ENCODE assay signal across 17 cellular contexts in genomic region chr12:10016881-10017280, GRCh38. TPM values are rescaled to one million over a fixed set of nuclear protein-coding genes. Genes with fewer than 3 reads are reported as not detected.
A peak's percentile ranks its signal among the peaks of the same experiment; 100 is the strongest.
DNase-seq lines count a peak whose midpoint lies in the region; ATAC-seq, FAIRE-seq and TF ChIP-seq lines count a peak whose summit lies in the region.
"Had no signal": no experiment of that assay in that cellular context is flagged by ENCODE, and none has a peak within 500 bp of the region (broad histone marks: within the 10 kb centered on the region; RNA-seq: fewer than 3 reads in every experiment).

No MANE protein-coding gene starts in this region.

- no peak overlapping the region for H3K4me3 Mint-ChIP-seq in natural killer cell
- H3K4me3 Mint-ChIP-seq: activated CD4-positive, alpha-beta memory T cell treated with anti-CD3 and anti-CD28 coated beads, Interleukin-2, amount 10 ng/mL, durations not matched to agents 7 days and 5 days had no signal

- H3K9ac ChIP-seq in HUES64 (ENCODE audit: low read depth, low read length) (no peak overlapping the region), keratinocyte (ENCODE audit: control insufficient read depth, extremely low read depth, insufficient read depth, low read length) (no peak overlapping the region)

- intact Hi-C loops in natural killer cell (cut with micrococcal nuclease), result no loop called here
- intact Hi-C loops in tibial artery (cut with DNase I; ENCODE audit: low total_unique reads), result no loop called here

- H3K27ac ChIP-seq in HUES64 (ENCODE audit: low read depth, low read length), result peak overlapping the region; percentile 19; the same call in 1 of the 2 replicates
- H3K27ac ChIP-seq in keratinocyte (ENCODE audit: control insufficient read depth, insufficient read depth, low read length), result peak overlapping the region; percentile 9
- H3K27ac ChIP-seq in tibial artery, result no peak overlapping the region
- no peak overlapping the region for H3K27ac ChIP-seq in hepatocyte
- H3K27ac ChIP-seq: suprapubic skin had no signal

- H2AFZ ChIP-seq in keratinocyte (ENCODE audit: control insufficient read depth, low read length) (no peak overlapping the region), hepatocyte (no peak overlapping the region)

- no peaks in the 10 kb centered on the region for H3K9me3 Mint-ChIP-seq in natural killer cell
- H3K9me3 Mint-ChIP-seq: activated CD4-positive, alpha-beta memory T cell treated with anti-CD3 and anti-CD28 coated beads, Interleukin-2, amount 10 ng/mL, durations not matched to agents 7 days and 5 days had no signal

- H3K79me2 ChIP-seq in keratinocyte (ENCODE audit: control insufficient read depth, insufficient read depth, low read length) (no peaks in the 10 kb centered on the region), hepatocyte (no peaks in the 10 kb centered on the region)

- H3K27ac Mint-ChIP-seq in natural killer cell, result no peak overlapping the region
- H3K27ac Mint-ChIP-seq: activated CD4-positive, alpha-beta memory T cell treated with anti-CD3 and anti-CD28 coated beads, Interleukin-2, amount 10 ng/mL, durations not matched to agents 7 days and 5 days had no signal

- H3K9me3 ChIP-seq in HUES64 (ENCODE audit: insufficient read depth, low read depth, low read length), result no peaks in the 10 kb centered on the region
- H3K9me3 ChIP-seq in keratinocyte (ENCODE audit: control insufficient read depth, low read depth, low read length), result no peaks in the 10 kb centered on the region
- H3K9me3 ChIP-seq in tibial artery, result no peaks in the 10 kb centered on the region
- H3K9me3 ChIP-seq in hepatocyte (ENCODE audit: low read depth), result no peaks in the 10 kb centered on the region
- H3K9me3 ChIP-seq: suprapubic skin had no signal

- WGBS in HUES64, result 21% methylated on average over 1 of the region's 1 CpG
- 32% methylated on average over 1 of the region's 1 CpG for WGBS in hepatocyte (ENCODE audit: low lambda C conversion rate, missing lambda C conversion rate)

- H3K9me2 ChIP-seq in hepatocyte (replicated peaks; ENCODE audit: insufficient read depth), result no peaks in the 10 kb centered on the region

- H3K36me3 Mint-ChIP-seq in natural killer cell, result no peaks in the 10 kb centered on the region

- H3K4me1 ChIP-seq in HUES64 (ENCODE audit: insufficient read depth, low read length), result peaks cover 14% of the 10 kb centered on the region
- H3K4me1 ChIP-seq in keratinocyte (ENCODE audit: control insufficient read depth, extremely low read depth, insufficient read depth, low read length), result no peaks in the 10 kb centered on the region
- H3K4me1 ChIP-seq in tibial artery, result no peaks in the 10 kb centered on the region
- no peaks in the 10 kb centered on the region for H3K4me1 ChIP-seq in hepatocyte (ENCODE audit: insufficient read depth)
- H3K4me1 ChIP-seq: suprapubic skin had no signal

- H3K9me1 ChIP-seq in keratinocyte (ENCODE audit: control insufficient read depth, extremely low read depth, insufficient read depth, low read length), result no peaks in the 10 kb centered on the region

- no peak for FAIRE-seq in keratinocyte (lab: Jason Lieb, UNC)

- H3K4me1 Mint-ChIP-seq in natural killer cell, result no peaks in the 10 kb centered on the region
- H3K4me1 Mint-ChIP-seq: activated CD4-positive, alpha-beta memory T cell treated with anti-CD3 and anti-CD28 coated beads, Interleukin-2, amount 10 ng/mL, durations not matched to agents 7 days and 5 days had no signal

- H3K27me3 ChIP-seq in HUES64 (ENCODE audit: insufficient read depth, low read length), result no peaks in the 10 kb centered on the region
- no peaks in the 10 kb centered on the region for H3K27me3 ChIP-seq in keratinocyte (ENCODE audit: control insufficient read depth, extremely low read depth, insufficient read depth, low read length)
- H3K27me3 ChIP-seq in tibial artery, result no peaks in the 10 kb centered on the region
- H3K27me3 ChIP-seq in hepatocyte, result no peaks in the 10 kb centered on the region
- H3K27me3 ChIP-seq: suprapubic skin had no signal

- H3K36me3 ChIP-seq in HUES64 (ENCODE audit: insufficient read depth, low read length) (no peaks in the 10 kb centered on the region), keratinocyte (ENCODE audit: control insufficient read depth in 2 of 2, extremely low read depth in 1 of 2, insufficient read depth in 2 of 2, low read length in 2 of 2) (no peaks in the 10 kb centered on the region), tibial artery (no peaks in the 10 kb centered on the region), hepatocyte (replicated peaks; ENCODE audit: insufficient read depth, low read depth) (no peaks in the 10 kb centered on the region)
- H3K36me3 ChIP-seq: suprapubic skin had no signal

- peak; percentile 26 for DNase-seq in CD1c-positive myeloid dendritic cell (ENCODE audit: extremely low spot score)
- peak; percentile 34 for DNase-seq in amniotic epithelial cell (ENCODE audit: low read depth)
- DNase-seq in keratinocyte (ENCODE audit: low read depth, low spot score), result no peak
- no peak for DNase-seq in NCI-H1694 treated with DMSO at 0.1 percent for 48 hours (lab: John Stamatoyannopoulos, UW)
- no peak for DNase-seq in natural killer cell
- no peak for DNase-seq in tibial artery
- no peak for DNase-seq in hepatocyte (ENCODE audit: low spot score)
- DNase-seq: activated CD4-positive, alpha-beta memory T cell treated with anti-CD3 and anti-CD28 coated beads, Interleukin-2, amount 10 ng/mL, durations not matched to agents 7 days and 5 days; activated effector memory CD4-positive, alpha-beta T cell treated with Interleukin-2 at 50 U/mL for 16 hours; NCI-H1930; NCI-H69; nucleus accumbens; SHP77; stimulated activated CD4-positive, alpha-beta T cell treated with anti-CD3 and anti-CD28 coated beads, Interleukin-12 subunit alpha, Interleukin-12 subunit beta, amount 100 ng/mL, for 4 hours had no signal

- H3K27me3 Mint-ChIP-seq in natural killer cell (ENCODE audit: low read depth in 2 of 2), result no peaks in the 10 kb centered on the region

- no peaks in the 10 kb centered on the region for H4K20me1 ChIP-seq in keratinocyte (ENCODE audit: control insufficient read depth, extremely low read depth, insufficient read depth, low read length)
- H4K20me1 ChIP-seq in hepatocyte (ENCODE audit: insufficient read depth, poor library complexity, severe bottlenecking), result no peaks in the 10 kb centered on the region

- H3K4me2 ChIP-seq in keratinocyte (ENCODE audit: control insufficient read depth, extremely low read depth, insufficient read depth, low read depth, low read length) (no peak overlapping the region), hepatocyte (no peak overlapping the region)

- ATAC-seq in natural killer cell, result no peak

- H3K4me3 ChIP-seq in HUES64 (ENCODE audit: low read length) (no peak overlapping the region), keratinocyte (ENCODE audit: control insufficient read depth in 2 of 3, extremely low read depth in 1 of 3, insufficient read depth in 2 of 3, low read depth in 1 of 3, low read length in 3 of 3) (no peak overlapping the region), tibial artery (no peak overlapping the region), hepatocyte (no peak overlapping the region)
- H3K4me3 ChIP-seq: suprapubic skin had no signal

- dilution Hi-C loops in keratinocyte (cut with MboI; ENCODE audit: extremely low pct_ligation_motif_present, low sequenced_read_pairs), result no loop called here

- TF ChIP-seq CTCF in keratinocyte (optimal IDR thresholded peaks at IDR 0.05 in 1 of 3, IDR thresholded peaks at IDR 0.05 in 1 of 3, conservative IDR thresholded peaks at IDR 0.05 in 1 of 3; ENCODE audit: extremely low read depth in 1 of 3, insufficient read depth in 2 of 3, low read length in 3 of 3), result no peak
- no peak for TF ChIP-seq CTCF in natural killer cell (IDR thresholded peaks at IDR 0.05)
- TF ChIP-seq CTCF in tibial artery (IDR thresholded peaks at IDR 0.05), result no peak
- TF ChIP-seq CTCF in hepatocyte (IDR thresholded peaks at IDR 0.05; ENCODE audit: poor library complexity), result no peak

RNA-seq across cellular contexts. Expression of gene CLEC12B, which starts 6.5 kb away (rescaled TPM):
- polyA plus RNA-seq in HUES64 (2013, experiment 1 of 2), result not detected
- not detected for polyA plus RNA-seq in HUES64 (2013, experiment 2 of 2)
- polyA plus RNA-seq in keratinocyte (not detected in 3 replicates), hepatocyte (not detected in 2 replicates)
- not detected for polyA plus RNA-seq in keratinocyte (2011; ENCODE audit: low read depth)
- not detected in 2 replicates for polyA plus RNA-seq in keratinocyte (2011; cell fraction: cytosol; rRNA removed)
- polyA plus RNA-seq in keratinocyte (2011; cell fraction: nucleus; rRNA removed), result not detected in 2 replicates
- polyA plus RNA-seq in keratinocyte (2012; ENCODE audit: low replicate concordance), result not detected in 2 replicates
- not detected in 3 replicates for polyA minus RNA-seq in keratinocyte
- polyA minus RNA-seq in keratinocyte (2011; cell fraction: cytosol; rRNA and poly(A)+ RNA removed), result not detected
- polyA minus RNA-seq in keratinocyte (2011; cell fraction: nucleus; rRNA and poly(A)+ RNA removed), result not detected in 2 replicates
- total RNA-seq in natural killer cell (1 to 10 TPM; 3.9 to 5.8 (median 4.9) TPM), hepatocyte (not detected in 2 replicates)
- total RNA-seq: activated CD4-positive, alpha-beta memory T cell treated with anti-CD3 and anti-CD28 coated beads, Interleukin-2, amount 10 ng/mL, durations not matched to agents 7 days and 5 days had no signal

RNA-seq across cellular contexts. Expression of gene CLEC9A, which starts 13.6 kb away (rescaled TPM):
- polyA plus RNA-seq in HUES64 (2013, experiment 1 of 2), result not detected
- polyA plus RNA-seq in HUES64 (2013, experiment 2 of 2), result not detected
- polyA plus RNA-seq in keratinocyte (not detected in 3 replicates), hepatocyte (not detected in 2 replicates)
- polyA plus RNA-seq in keratinocyte (2011; ENCODE audit: low read depth), result not detected
- not detected in 2 replicates for polyA plus RNA-seq in keratinocyte (2011; cell fraction: cytosol; rRNA removed)
- not detected in 2 replicates for polyA plus RNA-seq in keratinocyte (2011; cell fraction: nucleus; rRNA removed)
- polyA plus RNA-seq in keratinocyte (2012; ENCODE audit: low replicate concordance), result not detected in 2 replicates
- not detected in 3 replicates for polyA minus RNA-seq in keratinocyte
- polyA minus RNA-seq in keratinocyte (2011; cell fraction: cytosol; rRNA and poly(A)+ RNA removed), result not detected
- polyA minus RNA-seq in keratinocyte (2011; cell fraction: nucleus; rRNA and poly(A)+ RNA removed), result not detected in 2 replicates
- total RNA-seq in natural killer cell (1 to 10 TPM in 1 of 3 donors, not detected in 2; 1.9 TPM), hepatocyte (not detected in 2 replicates)
- total RNA-seq: activated CD4-positive, alpha-beta memory T cell treated with anti-CD3 and anti-CD28 coated beads, Interleukin-2, amount 10 ng/mL, durations not matched to agents 7 days and 5 days; mesenteric fat pad; suprapubic skin had no signal

RNA-seq across cellular contexts. Expression of gene CLEC1B, which starts 18.0 kb away (rescaled TPM):
- polyA plus RNA-seq in HUES64 (2013, experiment 1 of 2), result not detected
- polyA plus RNA-seq in HUES64 (2013, experiment 2 of 2), result not detected
- polyA plus RNA-seq in keratinocyte (not detected in 3 replicates), hepatocyte (0.55 and 2.4 TPM in 2 replicates)
- polyA plus RNA-seq in keratinocyte (2011; ENCODE audit: low read depth), result not detected
- polyA plus RNA-seq in keratinocyte (2011; cell fraction: cytosol; rRNA removed), result not detected in 2 replicates
- polyA plus RNA-seq in keratinocyte (2011; cell fraction: nucleus; rRNA removed), result not detected in 2 replicates
- not detected in 2 replicates for polyA plus RNA-seq in keratinocyte (2012; ENCODE audit: low replicate concordance)
- polyA minus RNA-seq in keratinocyte, result not detected in 3 replicates
- polyA minus RNA-seq in keratinocyte (2011; cell fraction: cytosol; rRNA and poly(A)+ RNA removed), result not detected
- not detected in 2 replicates for polyA minus RNA-seq in keratinocyte (2011; cell fraction: nucleus; rRNA and poly(A)+ RNA removed)
- total RNA-seq in natural killer cell (1 to 10 TPM in 2 of 3 donors, under 1 TPM in 1; 0.50 to 2.3 (median 1.0) TPM), hepatocyte (0.20 and 0.36 TPM in 2 replicates)
- total RNA-seq: activated CD4-positive, alpha-beta memory T cell treated with anti-CD3 and anti-CD28 coated beads, Interleukin-2, amount 10 ng/mL, durations not matched to agents 7 days and 5 days; mesenteric fat pad; suprapubic skin had no signal

RNA-seq across cellular contexts. Expression of gene CLEC12A, which starts 45.7 kb away (rescaled TPM):
- polyA plus RNA-seq in HUES64 (2013, experiment 1 of 2), result not detected
- not detected for polyA plus RNA-seq in HUES64 (2013, experiment 2 of 2)
- polyA plus RNA-seq in keratinocyte (not detected in 3 replicates), hepatocyte (0.54 and 0.73 TPM in 2 replicates)
- polyA plus RNA-seq in keratinocyte (2011; ENCODE audit: low read depth), result not detected
- not detected in 2 replicates for polyA plus RNA-seq in keratinocyte (2011; cell fraction: cytosol; rRNA removed)
- polyA plus RNA-seq in keratinocyte (2011; cell fraction: nucleus; rRNA removed), result not detected in 2 replicates
- not detected in 2 replicates for polyA plus RNA-seq in keratinocyte (2012; ENCODE audit: low replicate concordance)
- polyA minus RNA-seq in keratinocyte, result not detected in 3 replicates
- polyA minus RNA-seq in keratinocyte (2011; cell fraction: cytosol; rRNA and poly(A)+ RNA removed), result not detected
- not detected in 2 replicates for polyA minus RNA-seq in keratinocyte (2011; cell fraction: nucleus; rRNA and poly(A)+ RNA removed)
- total RNA-seq in natural killer cell (10 to 100 TPM; 13.6 to 18.9 (median 14.8) TPM), hepatocyte (0.08 and 1.2 TPM in 2 replicates)

Comparison
In these comparisons a context has a peak if more than half of its experiments do, and no peak if none do; other contexts are left out.
1. DNase-seq: peak in CD1c-positive myeloid dendritic cell (single experiment) and amniotic epithelial cell (single experiment); none in keratinocyte (single experiment), NCI-H1694 treated with DMSO at 0.1 percent for 48 hours (single experiment), natural killer cell (single experiment), tibial artery (0 of 2) and hepatocyte (single experiment).
2. H3K27ac ChIP-seq: peak in HUES64 (single experiment) and keratinocyte (single experiment); none in tibial artery (0 of 2) and hepatocyte (single experiment).